In the genomic region with DNA sequence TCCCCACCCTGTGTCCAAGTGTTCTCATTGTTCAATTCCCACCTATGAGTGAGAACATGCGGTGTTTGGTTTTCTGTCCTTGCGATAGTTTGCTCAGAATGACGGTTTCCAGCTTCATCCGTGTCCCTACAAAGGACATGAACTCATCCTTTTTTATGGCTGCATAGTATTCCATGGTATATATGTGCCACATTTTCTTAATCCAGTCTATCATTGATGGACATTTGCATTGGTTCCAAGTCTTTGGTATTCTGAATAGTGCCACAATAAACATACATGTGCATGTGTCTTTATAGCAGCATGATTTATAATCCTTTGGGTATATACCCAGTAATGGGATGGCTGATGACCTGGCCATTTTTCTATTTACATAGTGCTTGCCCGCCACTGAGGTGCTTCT, we compare ENCODE assay signal across 9 cellular contexts. TPM values are rescaled to one million over a fixed set of nuclear protein-coding genes. Genes with fewer than 3 reads are reported as not detected.
DNase-seq lines count a peak whose midpoint lies in the region; ATAC-seq and TF ChIP-seq lines count a peak whose summit lies in the region.
"Not testable (repeated sequence)": the region's sequence is repeated elsewhere in the genome, so short reads cannot be mapped to it uniquely, and the experiment has no call there.
"Had no signal": no experiment of that assay in that cellular context is flagged by ENCODE, and none has a peak within 500 bp of the region (broad histone marks: within the 10 kb centered on the region; RNA-seq: fewer than 3 reads in every experiment).

No MANE protein-coding gene starts in this region.

- H3K36me3 Mint-ChIP-seq in CD4-positive, CD25-positive, alpha-beta regulatory T cell: peaks cover 12% of the 10 kb centered on the region
- H3K36me3 Mint-ChIP-seq in activated naive CD8-positive, alpha-beta T cell: peaks cover 11% of the 10 kb centered on the region

- not testable (repeated sequence) for H3K36me3 ChIP-seq in CD4-positive, CD25-positive, alpha-beta regulatory T cell (ENCODE audit: control insufficient read depth, insufficient read depth, low read length); WERI-Rb-1; endocrine pancreas (ENCODE audit: control insufficient read depth, insufficient read depth, low read length); left lung; neutrophil; testis (ENCODE audit: low read depth, missing control alignments)

- 60 to 65% methylated on average over 5 of the region's 5 CpGs for WGBS in testis, 2 donors

- ATAC-seq in CD4-positive, CD25-positive, alpha-beta regulatory T cell (ENCODE audit: low read depth in 2 of 2): not testable (repeated sequence)
- peak; percentile 6 for ATAC-seq in left lung

- peaks cover 36% of the 10 kb centered on the region for H3K4me1 ChIP-seq in CD4-positive, CD25-positive, alpha-beta regulatory T cell (ENCODE audit: control insufficient read depth, insufficient read depth, low read length, poor library complexity, severe bottlenecking)
- peaks cover 17% of the 10 kb centered on the region for H3K4me1 ChIP-seq in endocrine pancreas (ENCODE audit: control insufficient read depth, insufficient read depth, low read length)
- peaks cover 13 to 39% of the 10 kb centered on the region in 2 donors for H3K4me1 ChIP-seq in left lung
- peaks cover 24 to 25% of the 10 kb centered on the region in 2 experiments for H3K4me1 ChIP-seq in neutrophil (ENCODE audit: control insufficient read depth in 1 of 2, insufficient read depth in 1 of 2, low read depth in 1 of 2, low read length in 1 of 2)
- peaks cover 19% of the 10 kb centered on the region for H3K4me1 ChIP-seq in testis

- not testable (repeated sequence) for H3K9ac ChIP-seq in endocrine pancreas (ENCODE audit: control insufficient read depth, insufficient read depth, low read length)

- peak overlapping the region; percentile 99 for H3K4me3 ChIP-seq in CD4-positive, CD25-positive, alpha-beta regulatory T cell (ENCODE audit: low read depth, low read length)
- H3K4me3 ChIP-seq in LNCaP clone FGC (ENCODE audit: low read depth, low read length): peak overlapping the region; percentile 96
- H3K4me3 ChIP-seq in WERI-Rb-1 (ENCODE audit: low read depth, low read length): peak overlapping the region; percentile 76
- peak overlapping the region; percentile 89 for H3K4me3 ChIP-seq in endocrine pancreas (ENCODE audit: control insufficient read depth, insufficient read depth, low read length)
- H3K4me3 ChIP-seq in left lung: peak overlapping the region; percentile 83 to 98
- H3K4me3 ChIP-seq in neutrophil (ENCODE audit: low read depth in 1 of 2, low read length in 1 of 2): peak overlapping the region; percentile 90 to 92
- peak overlapping the region; percentile 97 to 98 for H3K4me3 ChIP-seq in testis

- peak overlapping the region; percentile 99 for H3K27ac ChIP-seq in CD4-positive, CD25-positive, alpha-beta regulatory T cell (ENCODE audit: insufficient read depth, low read length, poor library complexity, severe bottlenecking)
- not testable (repeated sequence) for H3K27ac ChIP-seq in WERI-Rb-1, neutrophil
- H3K27ac ChIP-seq in left lung (peak overlapping the region; percentile 96 to 99), testis (peak overlapping the region in 1 of 2 donors; percentile 93)

- not testable (repeated sequence) for H3K9me3 Mint-ChIP-seq in CD4-positive, CD25-positive, alpha-beta regulatory T cell; activated naive CD8-positive, alpha-beta T cell (ENCODE audit: low read depth)

- H3K27me3 ChIP-seq in CD4-positive, CD25-positive, alpha-beta regulatory T cell (ENCODE audit: control insufficient read depth, insufficient read depth, low read length); WERI-Rb-1 (ENCODE audit: insufficient read depth, low read depth, severe bottlenecking); endocrine pancreas (ENCODE audit: control insufficient read depth, insufficient read depth, low read length); left lung; neutrophil; testis: not testable (repeated sequence)

- not testable (repeated sequence) for DNase-seq in CD4-positive, CD25-positive, alpha-beta regulatory T cell; LNCaP clone FGC (ENCODE audit: low read depth); WERI-Rb-1; left lung; testis

- peak overlapping the region; percentile 91 to 96 (median 94) for H3K4me3 Mint-ChIP-seq in CD4-positive, CD25-positive, alpha-beta regulatory T cell
- H3K4me3 Mint-ChIP-seq in activated naive CD8-positive, alpha-beta T cell: peak overlapping the region; percentile 96

- intact Hi-C loops in left lung (cut with DNase I); testis (cut with DNase I; ENCODE audit: low total_unique reads): not testable (repeated sequence)

- H3K9me3 ChIP-seq in CD4-positive, CD25-positive, alpha-beta regulatory T cell (ENCODE audit: control insufficient read depth in 2 of 2, low read length in 2 of 2); WERI-Rb-1 (ENCODE audit: severe bottlenecking); endocrine pancreas (ENCODE audit: control insufficient read depth, low read length); left lung; neutrophil; testis: not testable (repeated sequence)

- TF ChIP-seq CTCF in LNCaP clone FGC (IDR thresholded peaks at IDR 0.05; ENCODE audit: control insufficient read depth, extremely low read depth, insufficient read depth); WERI-Rb-1 (IDR thresholded peaks at IDR 0.05; ENCODE audit: low read depth, low read length); left lung (IDR thresholded peaks at IDR 0.05); neutrophil (IDR thresholded peaks at IDR 0.05); testis (IDR thresholded peaks at IDR 0.05): not testable (repeated sequence)

- TF ChIP-seq POLR2A in testis (IDR thresholded peaks at IDR 0.05): not testable (repeated sequence)

- H3K4me1 Mint-ChIP-seq in CD4-positive, CD25-positive, alpha-beta regulatory T cell: peaks cover 33 to 55% (median 44%) of the 10 kb centered on the region in 4 donors
- peaks cover 44% of the 10 kb centered on the region for H3K4me1 Mint-ChIP-seq in activated naive CD8-positive, alpha-beta T cell (ENCODE audit: low read depth)

- peak overlapping the region; percentile 96 to 98 (median 97) for H3K27ac Mint-ChIP-seq in CD4-positive, CD25-positive, alpha-beta regulatory T cell
- H3K27ac Mint-ChIP-seq in activated naive CD8-positive, alpha-beta T cell: peak overlapping the region; percentile 97

- peaks cover 19% of the 10 kb centered on the region for H3K27me3 Mint-ChIP-seq in CD4-positive, CD25-positive, alpha-beta regulatory T cell
- H3K27me3 Mint-ChIP-seq in activated naive CD8-positive, alpha-beta T cell: not testable (repeated sequence)

RNA-seq across cellular contexts. Expression of a gene that starts 0.8 kb away (rescaled TPM):
- 95.3 TPM for total RNA-seq in CD4-positive, CD25-positive, alpha-beta regulatory T cell
- 100 to 1,000 TPM; 171 to 228 (median 188) TPM for polyA plus RNA-seq in CD4-positive, CD25-positive, alpha-beta regulatory T cell
- total RNA-seq in left lung (10 to 100 TPM; 58.7 to 59.1 TPM), testis (10 to 100 TPM; 53.5 to 55.7 TPM)
- polyA plus RNA-seq in testis (ENCODE audit: insufficient read depth, low read depth, low replicate concordance): 62.8 TPM

RNA-seq across cellular contexts. Expression of a gene that starts 29.1 kb away (rescaled TPM):
- total RNA-seq in CD4-positive, CD25-positive, alpha-beta regulatory T cell: not detected
- polyA plus RNA-seq in CD4-positive, CD25-positive, alpha-beta regulatory T cell: under 1 TPM in 2 of 4 donors, not detected in 2; 0.54 to 0.94 TPM
- total RNA-seq in left lung (1 to 10 TPM in 1 of 2 donors, under 1 TPM in 1; 0.82 to 2.8 TPM), testis (under 1 TPM in 1 of 2 donors, not detected in 1; 0.99 TPM)
- 1.9 TPM for polyA plus RNA-seq in testis (ENCODE audit: insufficient read depth, low read depth, low replicate concordance)
- total RNA-seq: renal cortical epithelial cell had no signal

RNA-seq across cellular contexts. Expression of a gene that starts 33.8 kb away (rescaled TPM):
- total RNA-seq in CD4-positive, CD25-positive, alpha-beta regulatory T cell: 0.91 TPM
- under 1 TPM in 3 of 4 donors, not detected in 1; 0.11 to 0.24 (median 0.23) TPM for polyA plus RNA-seq in CD4-positive, CD25-positive, alpha-beta regulatory T cell
- 1 to 10 TPM; 2.3 to 2.6 TPM for total RNA-seq in left lung
- 1 to 10 TPM; 5.6 to 6.6 TPM for total RNA-seq in testis
- 3.3 TPM for polyA plus RNA-seq in testis (ENCODE audit: insufficient read depth, low read depth, low replicate concordance)

RNA-seq across cellular contexts. Expression of a gene that starts 58.7 kb away (rescaled TPM):
- 6.5 TPM for total RNA-seq in CD4-positive, CD25-positive, alpha-beta regulatory T cell
- polyA plus RNA-seq in CD4-positive, CD25-positive, alpha-beta regulatory T cell: 1 to 10 TPM; 3.0 to 4.7 (median 3.2) TPM
- total RNA-seq in left lung (10 to 100 TPM; 21.8 to 36.6 TPM), testis (1 to 10 TPM; 1.9 to 3.2 TPM)
- polyA plus RNA-seq in testis (ENCODE audit: insufficient read depth, low read depth, low replicate concordance): 4.0 TPM
